Comparison of ENCODE assay signal across 21 cellular contexts in genomic region chr13:25203256-25203794, GRCh38. TPM values are rescaled to one million over a fixed set of nuclear protein-coding genes. Genes with fewer than 3 reads are reported as not detected.
DNase-seq lines count a peak whose midpoint lies in the region; ATAC-seq and TF ChIP-seq lines count a peak whose summit lies in the region.
"Had no signal": no experiment of that assay in that cellular context is flagged by ENCODE, and none has a peak within 500 bp of the region (broad histone marks: within the 10 kb centered on the region; RNA-seq: fewer than 3 reads in every experiment).

No MANE protein-coding gene starts in this region.

- no peak overlapping the region for H3K27ac Mint-ChIP-seq in WTC11
- no peak overlapping the region for H3K27ac Mint-ChIP-seq in CD14-positive monocyte
- H3K27ac Mint-ChIP-seq: HFFc6; stimulated activated naive CD8-positive, alpha-beta T cell treated with anti-CD3 and anti-CD28 coated beads, Interleukin-15, Interleukin-2, amounts not matched to agents 100 ng/mL and 50 ng/mL, for 24 hours had no signal

- no peak for TF ChIP-seq CTCF in WTC11 (IDR thresholded peaks at IDR 0.05)
- TF ChIP-seq CTCF in CD14-positive monocyte (IDR thresholded peaks at IDR 0.05), result no peak

- H3K4me3 Mint-ChIP-seq in WTC11 (no peak overlapping the region), CD14-positive monocyte (no peak overlapping the region)
- H3K4me3 Mint-ChIP-seq: HFFc6; stimulated activated naive CD8-positive, alpha-beta T cell treated with anti-CD3 and anti-CD28 coated beads, Interleukin-15, Interleukin-2, amounts not matched to agents 100 ng/mL and 50 ng/mL, for 24 hours had no signal

- H3K36me3 Mint-ChIP-seq in WTC11 (no peaks in the 10 kb centered on the region), CD14-positive monocyte (no peaks in the 10 kb centered on the region)

- intact Hi-C loops in sciatic nerve (cut with DNase I) (no loop called here), CD14-positive monocyte (cut with micrococcal nuclease) (no loop called here)

- H3K4me1 Mint-ChIP-seq in WTC11 (peaks cover 14% of the 10 kb centered on the region), CD14-positive monocyte (no peaks in the 10 kb centered on the region)

- POLR2A ChIA-PET in WTC11 (lab: Charles Lee), result no interaction called here

- DNase-seq in GM03348 (ENCODE audit: low spot score), result peak; percentile 16
- no peak for DNase-seq in WTC11 (ENCODE audit: low spot score)
- DNase-seq in iPS-NIHi7 (ENCODE audit: extremely low spot score), result peak; percentile 32
- peak; percentile 18 for DNase-seq in sciatic nerve (ENCODE audit: low spot score)
- no peak for DNase-seq in CD14-positive monocyte (ENCODE audit: low spot score)
- no peak for DNase-seq in CD1c-positive myeloid dendritic cell (ENCODE audit: extremely low spot score)
- DNase-seq in stimulated activated CD8-positive, alpha-beta memory T cell treated with anti-CD3 and anti-CD28 coated beads, Interleukin-4, amount 100 ng/mL, for 48 hours, result no peak
- DNase-seq: activated CD4-positive, alpha-beta T cell treated with anti-CD3 and anti-CD28 coated beads for 48 hours; Caco-2; central memory CD4-positive, alpha-beta T cell; HFFc6; islet precursor cell; mesenchymal stem cell; NCI-H1694; NCI-H226; RPMI8226 had no signal

- H3K27me3 Mint-ChIP-seq in WTC11 (ENCODE audit: low read depth) (peaks cover 3% of the 10 kb centered on the region; the same call in 1 of the 2 replicates), CD14-positive monocyte (ENCODE audit: low read depth in 3 of 3) (peaks cover 7 to 16% (median 12%) of the 10 kb centered on the region in 3 donors)

- H3K9me3 Mint-ChIP-seq in WTC11, result peaks cover 13% of the 10 kb centered on the region
- H3K9me3 Mint-ChIP-seq in CD14-positive monocyte, result peaks cover 0 to 3% (median 0%) of the 10 kb centered on the region in 7 donors
- H3K9me3 Mint-ChIP-seq: HFFc6; stimulated activated naive CD8-positive, alpha-beta T cell treated with anti-CD3 and anti-CD28 coated beads, Interleukin-15, Interleukin-2, amounts not matched to agents 100 ng/mL and 50 ng/mL, for 24 hours had no signal

- CTCF ChIA-PET in WTC11 (lab: Charles Lee), result interaction anchor here (0.6 to 1.0 kb wide), 3 partner anchors 10 to 1456 kb away, joined by 3 to 4 read pairs (median 3); no protein-coding TSS in a partner anchor

- peak; percentile 39 for ATAC-seq in WTC11
- no peak for ATAC-seq in sciatic nerve
- ATAC-seq: HepG2 had no signal

TF ChIP-seq in WTC11, 78 proteins besides CTCF, POLR2A, EP300 and RAD21:
- TF ChIP-seq, protein P1, sequence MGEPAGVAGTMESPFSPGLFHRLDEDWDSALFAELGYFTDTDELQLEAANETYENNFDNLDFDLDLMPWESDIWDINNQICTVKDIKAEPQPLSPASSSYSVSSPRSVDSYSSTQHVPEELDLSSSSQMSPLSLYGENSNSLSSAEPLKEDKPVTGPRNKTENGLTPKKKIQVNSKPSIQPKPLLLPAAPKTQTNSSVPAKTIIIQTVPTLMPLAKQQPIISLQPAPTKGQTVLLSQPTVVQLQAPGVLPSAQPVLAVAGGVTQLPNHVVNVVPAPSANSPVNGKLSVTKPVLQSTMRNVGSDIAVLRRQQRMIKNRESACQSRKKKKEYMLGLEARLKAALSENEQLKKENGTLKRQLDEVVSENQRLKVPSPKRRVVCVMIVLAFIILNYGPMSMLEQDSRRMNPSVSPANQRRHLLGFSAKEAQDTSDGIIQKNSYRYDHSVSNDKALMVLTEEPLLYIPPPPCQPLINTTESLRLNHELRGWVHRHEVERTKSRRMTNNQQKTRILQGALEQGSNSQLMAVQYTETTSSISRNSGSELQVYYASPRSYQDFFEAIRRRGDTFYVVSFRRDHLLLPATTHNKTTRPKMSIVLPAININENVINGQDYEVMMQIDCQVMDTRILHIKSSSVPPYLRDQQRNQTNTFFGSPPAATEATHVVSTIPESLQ (CRISPR knock-in tag; IDR thresholded peaks at IDR 0.05), result no peak
- TF ChIP-seq JAZF1 (CRISPR knock-in tag; IDR thresholded peaks at IDR 0.05) (no peak), CREB1 (CRISPR knock-in tag; IDR thresholded peaks at IDR 0.05) (no peak), SMAD3 (CRISPR knock-in tag; IDR thresholded peaks at IDR 0.05; ENCODE audit: borderline replicate concordance) (no peak), AR (CRISPR knock-in tag; IDR thresholded peaks at IDR 0.05) (no peak), ZNF317 (CRISPR knock-in tag; IDR thresholded peaks at IDR 0.05; ENCODE audit: borderline replicate concordance, low read depth) (no peak)
- TF ChIP-seq, protein P2, sequence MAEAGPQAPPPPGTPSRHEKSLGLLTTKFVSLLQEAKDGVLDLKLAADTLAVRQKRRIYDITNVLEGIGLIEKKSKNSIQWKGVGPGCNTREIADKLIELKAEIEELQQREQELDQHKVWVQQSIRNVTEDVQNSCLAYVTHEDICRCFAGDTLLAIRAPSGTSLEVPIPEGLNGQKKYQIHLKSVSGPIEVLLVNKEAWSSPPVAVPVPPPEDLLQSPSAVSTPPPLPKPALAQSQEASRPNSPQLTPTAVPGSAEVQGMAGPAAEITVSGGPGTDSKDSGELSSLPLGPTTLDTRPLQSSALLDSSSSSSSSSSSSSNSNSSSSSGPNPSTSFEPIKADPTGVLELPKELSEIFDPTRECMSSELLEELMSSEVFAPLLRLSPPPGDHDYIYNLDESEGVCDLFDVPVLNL (CRISPR knock-in tag; IDR thresholded peaks at IDR 0.05; ENCODE audit: borderline replicate concordance, low read depth), result no peak

RNA-seq across cellular contexts. Expression of gene AMER2, which starts 31.2 kb away (rescaled TPM):
- 0.18 to 0.48 TPM (median 0.27 TPM) in 3 replicates for total RNA-seq in WTC11 (2021)
- 0.04 TPM for total RNA-seq in sciatic nerve
- not detected for polyA plus RNA-seq in CD14-positive monocyte
- total RNA-seq: Caco-2, HepG2, HFFc6, MCF 10A, right atrium auricular region, ureter had no signal
- polyA plus RNA-seq: HepG2 had no signal

Comparison
In these comparisons a context has a peak if more than half of its experiments do, and no peak if none do; other contexts are left out.
1. DNase-seq: peak in GM03348 (single experiment), iPS-NIHi7 (single experiment) and sciatic nerve (single experiment); none in WTC11 (single experiment), CD14-positive monocyte (single experiment), CD1c-positive myeloid dendritic cell (single experiment) and stimulated activated CD8-positive, alpha-beta memory T cell treated with anti-CD3 and anti-CD28 coated beads, Interleukin-4, amount 100 ng/mL, for 48 hours (single experiment).